In the genomic region with DNA sequence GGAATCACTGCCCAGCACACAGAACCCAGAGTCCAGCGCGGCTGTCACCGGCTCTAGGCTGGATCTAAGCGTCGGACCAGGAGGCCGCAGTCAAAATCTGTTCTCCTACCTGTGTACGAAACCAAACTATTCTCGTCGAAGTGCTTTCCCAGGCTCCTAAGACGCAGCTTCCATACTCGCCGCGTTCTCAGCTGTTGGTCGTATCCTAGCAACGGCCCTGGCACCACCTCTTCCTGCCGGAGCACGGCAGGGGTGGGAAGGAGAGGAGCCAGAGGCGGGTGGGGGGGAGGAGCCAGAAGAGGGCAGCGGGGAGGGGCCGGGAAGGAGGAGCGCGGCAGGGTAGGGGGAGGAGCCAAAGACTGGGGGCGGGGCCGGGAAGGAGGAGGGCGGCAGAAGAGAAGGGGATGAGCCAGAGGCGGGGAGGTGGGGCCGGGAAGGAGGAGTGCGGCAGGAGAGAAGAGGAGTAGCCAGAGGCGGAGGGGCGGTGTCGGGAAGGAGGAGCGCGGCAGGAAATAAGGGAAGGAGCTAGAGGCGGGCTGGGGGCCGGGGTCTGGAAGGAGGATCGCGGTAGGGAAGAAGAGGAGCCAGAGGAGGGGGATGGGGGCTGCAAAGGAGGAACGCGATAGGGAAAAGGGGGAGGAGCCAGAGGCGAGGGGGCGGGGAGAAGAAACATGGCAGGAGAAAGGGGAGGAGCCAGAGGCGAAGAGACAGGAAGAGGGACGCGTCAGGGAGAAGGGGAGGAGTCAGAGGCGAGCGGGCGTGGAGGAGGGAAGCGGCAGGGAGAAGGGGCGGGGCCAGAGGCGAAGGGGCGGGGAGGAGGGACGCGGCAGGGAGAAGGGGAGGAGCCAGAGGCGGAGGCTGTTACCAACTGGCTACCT, we compare ENCODE assay signal across 8 cellular contexts. TPM values are rescaled to one million over a fixed set of nuclear protein-coding genes. Genes with fewer than 3 reads are reported as not detected.
DNase-seq lines count a peak whose midpoint lies in the region; ATAC-seq and TF ChIP-seq lines count a peak whose summit lies in the region.

A gene (minus strand): TSS at position 213 of the 878 bp plus-strand sequence. CDS start 22,255 bp downstream, outside the sequence.

- H3K4me3 ChIP-seq in SK-N-MC (peak within 1 kb of the TSS; percentile 88), testis (peak within 1 kb of the TSS; percentile 66 to 75)

- no peaks in the 10 kb centered on the region for H3K9me3 ChIP-seq in SK-N-MC (ENCODE audit: low read depth, low read length)
- H3K9me3 ChIP-seq in testis, result no peaks in the 10 kb centered on the region

- peak within 1 kb of the TSS; percentile 52 for H3K9ac ChIP-seq in SK-N-MC (ENCODE audit: insufficient read length)

- no peaks in the 10 kb centered on the region for H3K36me3 Mint-ChIP-seq in activated naive CD4-positive, alpha-beta T cell treated with anti-CD3 and anti-CD28 coated beads, Interleukin-2, amount 50 U/mL, for 72 hours

- TF ChIP-seq CTCF in omental fat pad (IDR thresholded peaks at IDR 0.05) (no peak), testis (IDR thresholded peaks at IDR 0.05) (no peak)

- no peaks in the 10 kb centered on the region for H3K36me3 ChIP-seq in SK-N-MC (ENCODE audit: insufficient read depth, low read length)
- H3K36me3 ChIP-seq in testis (ENCODE audit: low read depth, missing control alignments), result no peaks in the 10 kb centered on the region

- no peaks in the 10 kb centered on the region for H3K9me3 Mint-ChIP-seq in activated naive CD4-positive, alpha-beta T cell treated with anti-CD3 and anti-CD28 coated beads, Interleukin-2, amount 50 U/mL, for 72 hours

- H3K27ac ChIP-seq in SK-N-MC (peak within 1 kb of the TSS; percentile 76), testis (peak within 1 kb of the TSS; percentile 90 to 96)

- no peak for TF ChIP-seq POLR2A in testis (IDR thresholded peaks at IDR 0.05)

- WGBS in testis, 2 donors, result 1% methylated on average over 51 to 52 of the region's 54 CpGs

- no peaks in the 10 kb centered on the region for H3K27me3 ChIP-seq in testis

- peaks cover 4% of the 10 kb centered on the region for H3K4me1 ChIP-seq in testis

- intact Hi-C loops in testis (cut with DNase I; ENCODE audit: low total_unique reads), result no loop called here

- peak; percentile 75 for ATAC-seq in HG02571 (IDR thresholded peaks at IDR 0.05; ENCODE audit: unreplicated experiment)
- peak; percentile 84 to 87 for ATAC-seq in activated naive CD4-positive, alpha-beta T cell treated with anti-CD3 and anti-CD28 coated beads, Interleukin-2, amount 50 U/mL, for 72 hours
- peak; percentile 93 for ATAC-seq in omental fat pad (ENCODE audit: low FRiP score)

- peak within 1 kb of the TSS; percentile 76 to 89 for H3K27ac Mint-ChIP-seq in activated naive CD4-positive, alpha-beta T cell treated with anti-CD3 and anti-CD28 coated beads, Interleukin-2, amount 50 U/mL, for 72 hours

- DNase-seq in GM04504 (ENCODE audit: low read depth), result peak; percentile 94
- peak; percentile 92 for DNase-seq in NCI-H1048 (lab: John Stamatoyannopoulos, UW)
- peak; percentile 84 for DNase-seq in SK-N-MC (ENCODE audit: low read depth, low spot score)
- peak; percentile 89 to 92 for DNase-seq in activated naive CD4-positive, alpha-beta T cell treated with anti-CD3 and anti-CD28 coated beads, Interleukin-2, amount 50 U/mL, for 72 hours (ENCODE audit: low spot score in 2 of 2)
- peak; percentile 97 for DNase-seq in glomerular visceral epithelial cell (ENCODE audit: extremely low spot score)
- DNase-seq in omental fat pad (ENCODE audit: low spot score), result peak; percentile 98
- peak; percentile 99 for DNase-seq in testis

RNA-seq across cellular contexts. Expression of the gene that starts here (rescaled TPM):
- under 1 TPM; 0.16 to 0.34 TPM for total RNA-seq in activated naive CD4-positive, alpha-beta T cell treated with anti-CD3 and anti-CD28 coated beads, Interleukin-2, amount 50 U/mL, for 72 hours
- total RNA-seq in omental fat pad, result 1 to 10 TPM in 2 of 4 donors, under 1 TPM in 1, not detected in 1; 0.32 to 1.6 (median 1.4) TPM
- 10 to 100 TPM; 21.3 to 34.6 TPM for total RNA-seq in testis
- polyA plus RNA-seq in testis (ENCODE audit: insufficient read depth, low read depth, low replicate concordance), result 49.2 TPM

Comparison
In these comparisons a context has a peak if more than half of its experiments do, and no peak if none do; other contexts are left out.
1. Peak in every context shown above with its lines: DNase-seq, ATAC-seq, H3K4me3 ChIP-seq and H3K27ac ChIP-seq.
2. RNA of the gene that starts here (total RNA-seq): 21.3 to 34.6 TPM in testis; 0.32 to 1.6 TPM in omental fat pad and 0.16 to 0.34 TPM in activated naive CD4-positive, alpha-beta T cell treated with anti-CD3 and anti-CD28 coated beads, Interleukin-2, amount 50 U/mL, for 72 hours; every median in the first group is over 4 times any median in the second.
3. Peak in DNase-seq and ATAC-seq in activated naive CD4-positive, alpha-beta T cell treated with anti-CD3 and anti-CD28 coated beads, Interleukin-2, amount 50 U/mL, for 72 hours; RNA of the gene not detected or under 1 TPM.